Comparison of ENCODE assay signal across 9 cellular contexts in the genomic region with DNA sequence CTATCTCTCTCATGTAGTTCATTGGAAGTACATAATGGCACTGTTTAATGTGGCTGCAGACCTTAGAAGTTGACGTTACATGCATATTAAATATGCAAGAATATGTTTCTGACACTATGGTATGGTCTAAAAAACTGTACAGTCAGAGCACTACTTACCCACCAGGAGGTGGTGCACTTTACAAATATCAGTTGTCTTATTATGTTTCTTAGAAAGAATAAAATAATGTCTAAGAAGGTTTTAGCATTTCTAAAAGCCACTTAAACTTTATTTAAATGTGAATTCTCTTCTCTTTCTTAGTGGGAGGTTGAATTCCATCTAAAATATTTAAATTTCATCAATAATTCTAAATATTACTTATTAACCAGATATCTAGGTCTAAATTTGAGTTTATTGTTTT. TPM values are rescaled to one million over a fixed set of nuclear protein-coding genes. Genes with fewer than 3 reads are reported as not detected.
DNase-seq lines count a peak whose midpoint lies in the region; ATAC-seq and TF ChIP-seq lines count a peak whose summit lies in the region.
"Had no signal": no experiment of that assay in that cellular context is flagged by ENCODE, and none has a peak within 500 bp of the region (broad histone marks: within the 10 kb centered on the region; RNA-seq: fewer than 3 reads in every experiment).

No MANE protein-coding gene starts in this region.

- no peak overlapping the region for H3K27ac ChIP-seq in RWPE1

- CTCF ChIA-PET in RWPE1 (lab: Yijun Ruan, JAX) = no interaction called here

- POLR2A ChIA-PET in RWPE1 (lab: Yijun Ruan, JAX; ENCODE audit: low non-redundant PET) = no interaction called here

- H3K4me3 ChIP-seq in MG63 = no peak overlapping the region

- TF ChIP-seq CTCF in RWPE1 (conservative IDR thresholded peaks at IDR 0.05; ENCODE audit: low read depth) = peak; percentile 63

- peaks cover 17% of the 10 kb centered on the region for H3K27me3 ChIP-seq in MG63

- DNase-seq in AML-193 (lab: John Stamatoyannopoulos, UW) (peak; percentile 8 to 34), RWPE1 (ENCODE audit: low spot score) (peak; percentile 24), hepatic stellate cell (ENCODE audit: low spot score) (peak; percentile 22), MG63 (no peak), NCI-H187 (lab: John Stamatoyannopoulos, UW) (no peak)
- DNase-seq in activated CD8-positive, alpha-beta memory T cell treated with anti-CD3 and anti-CD28 coated beads, Interleukin-2, amount 50 U/mL, for 48 hours = no peak

- H3K9me3 ChIP-seq in MG63 = no peaks in the 10 kb centered on the region

- no peaks in the 10 kb centered on the region for H3K36me3 ChIP-seq in MG63

- ATAC-seq in GM19351 (IDR thresholded peaks at IDR 0.05; ENCODE audit: unreplicated experiment) = peak; percentile 34
- no peak for ATAC-seq in GM18520 (IDR thresholded peaks at IDR 0.05; ENCODE audit: unreplicated experiment)

RNA-seq across cellular contexts. Expression of a gene that starts 4.3 kb away (rescaled TPM):
- 2.2 and 3.0 TPM in 2 replicates for total RNA-seq in MG63 (2014; rRNA removed; shearing (Covaris generic); ENCODE audit: low replicate concordance)
- total RNA-seq: T-helper 1 cell treated with Interleukin-12 subunit alpha and Interleukin-12 subunit beta and Interleukin-4 antibody, amounts not matched to agents 30 ng/mL and 1 ng/mL, for 36 hours had no signal

Comparison
In these comparisons a context has a peak if more than half of its experiments do, and no peak if none do; other contexts are left out.
1. DNase-seq: peak in AML-193 (2 of 2), RWPE1 (single experiment) and hepatic stellate cell (single experiment); none in activated CD8-positive, alpha-beta memory T cell treated with anti-CD3 and anti-CD28 coated beads, Interleukin-2, amount 50 U/mL, for 48 hours (single experiment), MG63 (single experiment) and NCI-H187 (0 of 2).